7 cellular contexts compared by ENCODE assay signal in the genomic region with DNA sequence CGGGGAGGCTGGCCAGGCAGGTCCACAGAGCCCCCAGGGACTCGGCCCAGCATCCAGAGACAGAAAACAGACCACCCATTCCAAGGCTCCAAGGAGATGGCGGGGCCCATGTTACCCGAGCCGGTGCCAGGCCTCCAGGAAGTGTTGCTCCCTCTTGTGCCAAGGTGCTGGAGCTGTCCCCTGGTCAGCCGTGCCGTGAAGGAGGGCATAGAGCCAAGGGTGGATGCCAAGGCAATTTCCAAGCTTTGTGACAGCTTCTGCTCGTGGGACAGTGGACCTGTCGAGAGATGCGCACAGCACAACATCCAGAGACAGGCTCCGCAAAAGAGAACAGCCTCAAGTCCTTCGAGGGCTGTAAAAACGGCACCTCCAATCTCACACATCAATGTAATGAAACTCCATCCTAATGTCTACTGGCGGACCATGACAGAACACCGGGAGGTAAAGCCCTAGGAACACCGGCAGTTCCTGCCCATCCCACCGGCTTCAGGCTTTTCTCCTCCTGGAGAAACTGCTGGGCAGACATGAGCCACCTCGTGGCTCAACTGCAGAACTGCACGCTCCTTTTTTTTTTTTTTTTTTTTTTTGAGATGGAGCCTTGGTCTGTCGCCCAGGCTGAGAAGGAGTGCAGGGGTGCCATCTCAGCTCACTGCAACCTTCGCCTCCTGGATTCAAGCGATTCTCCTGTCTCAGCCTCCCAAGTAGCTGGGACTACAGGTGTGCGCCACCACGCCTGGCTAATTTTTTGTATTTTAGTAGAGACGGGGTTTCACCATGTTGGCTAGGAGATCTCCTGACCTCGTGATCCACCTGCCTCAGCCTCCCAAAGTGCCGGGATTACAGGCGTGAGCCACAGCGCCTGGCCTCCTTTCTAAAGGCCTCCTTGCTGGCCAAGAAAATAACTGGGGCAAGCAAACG. TPM values are rescaled to one million over a fixed set of nuclear protein-coding genes. Genes with fewer than 3 reads are reported as not detected.
A peak's percentile ranks its signal among the peaks of the same experiment; 100 is the strongest.
DNase-seq lines count a peak whose midpoint lies in the region; ATAC-seq and TF ChIP-seq lines count a peak whose summit lies in the region.

No MANE protein-coding gene starts in this region.

- H3K4me1 ChIP-seq in OCI-LY7 (ENCODE audit: insufficient read depth, low read length, poor library complexity, severe bottlenecking) (peaks cover 14% of the 10 kb centered on the region), transverse colon (no peaks in the 10 kb centered on the region)

- in situ Hi-C loops in transverse colon (cut with MboI; ENCODE audit: low pct_ligation_motif_present in 1 of 4, low pct_unique_long_range_greater_than_20kb in 1 of 4, low sequenced_read_pairs in 3 of 4): loop anchor here in 1 of 4 donors (10.0 kb wide), 1 partner anchor 61 kb away; no protein-coding TSS in a partner anchor

- CTCF ChIA-PET in OCI-LY7 (lab: Charles Lee; ENCODE audit: unreplicated experiment): no interaction called here

- no peaks in the 10 kb centered on the region for H3K9me3 Mint-ChIP-seq in HFFc6

- intact Hi-C loops in OCI-LY7 (cut with micrococcal nuclease; ENCODE audit: unreplicated experiment): no loop called here
- intact Hi-C loops in transverse colon (cut with DNase I; ENCODE audit: low total_unique reads): loop anchor here (10.0 kb wide), 1 partner anchor 61 kb away; no protein-coding TSS in a partner anchor

- no peak for TF ChIP-seq EP300 in transverse colon (IDR thresholded peaks at IDR 0.05; ENCODE audit: low read depth)

- no peak overlapping the region for H3K27ac ChIP-seq in OCI-LY7 (ENCODE audit: low read depth, low read length, poor library complexity, severe bottlenecking)
- H3K27ac ChIP-seq in transverse colon: no peak overlapping the region

- POLR2A ChIA-PET in OCI-LY7 (lab: Charles Lee): interaction anchor here (0.6 kb wide), 1 partner anchor 518 kb away, joined by 3 read pairs; no protein-coding TSS in a partner anchor

- no peaks in the 10 kb centered on the region for H3K27me3 Mint-ChIP-seq in HFFc6 (ENCODE audit: insufficient read depth)

- H3K27ac Mint-ChIP-seq in HFFc6: no peak overlapping the region

- no peaks in the 10 kb centered on the region for H3K4me1 Mint-ChIP-seq in HFFc6 (ENCODE audit: low read depth)

- no TSS peak for BruUV-seq in OCI-LY7 (replicated peaks; lab: Mats Ljungman, UMichigan)

- H4K20me1 ChIP-seq in OCI-LY7 (ENCODE audit: insufficient read depth, low read length): no peaks in the 10 kb centered on the region

- H3K9me2 ChIP-seq in OCI-LY7 (ENCODE audit: insufficient read depth, low read length): no peaks in the 10 kb centered on the region

- no peak overlapping the region for H2AFZ ChIP-seq in OCI-LY7 (ENCODE audit: low read length)

- no peaks in the 10 kb centered on the region for H3K79me2 ChIP-seq in OCI-LY7 (ENCODE audit: insufficient read depth, low read depth, low read length)

- WGBS in transverse colon (ENCODE audit: low coverage in 1 of 2), 2 donors: 21 to 53% methylated on average over 8 to 29 of the region's 30 CpGs

- ATAC-seq in GM19351 (IDR thresholded peaks at IDR 0.05; ENCODE audit: unreplicated experiment): no peak

- H3K4me3 ChIP-seq in OCI-LY7 (ENCODE audit: low read depth, low read length, poor library complexity, severe bottlenecking) (no peak overlapping the region), cardiac fibroblast (replicated peaks in 1 of 2; ENCODE audit: low read depth in 2 of 2, low read length in 2 of 2) (no peak overlapping the region), transverse colon (no peak overlapping the region)

- H3K4me2 ChIP-seq in OCI-LY7 (ENCODE audit: low read length): no peak overlapping the region

- H3K36me3 Mint-ChIP-seq in HFFc6 (ENCODE audit: low read depth): peaks cover 5% of the 10 kb centered on the region; the same call in 1 of the 2 replicates

- TF ChIP-seq CTCF in HFFc6 (IDR thresholded peaks at IDR 0.05): peak; percentile 91
- peak; percentile 77 for TF ChIP-seq CTCF in OCI-LY7 (conservative IDR thresholded peaks at IDR 0.05; ENCODE audit: low read length)
- TF ChIP-seq CTCF in cardiac fibroblast (IDR thresholded peaks at IDR 0.05; ENCODE audit: low read depth, low read length): peak; percentile 67
- peak; percentile 69 to 80 (median 77) for TF ChIP-seq CTCF in transverse colon (IDR thresholded peaks at IDR 0.05)

- H3K27me3 ChIP-seq in transverse colon: no peaks in the 10 kb centered on the region

- no peaks in the 10 kb centered on the region for H3K36me3 ChIP-seq in OCI-LY7 (ENCODE audit: insufficient read depth, low read length)
- no peaks in the 10 kb centered on the region for H3K36me3 ChIP-seq in transverse colon

- no peak overlapping the region for H3K4me3 Mint-ChIP-seq in HFFc6

- no peak for TF ChIP-seq POLR2A in transverse colon (IDR thresholded peaks at IDR 0.05)

- H3K9me3 ChIP-seq in OCI-LY7 (ENCODE audit: low read length): no peaks in the 10 kb centered on the region
- no peaks in the 10 kb centered on the region for H3K9me3 ChIP-seq in transverse colon

- peak; percentile 22 for DNase-seq in DMS53 treated with DMSO at 0.1 percent for 48 hours (lab: John Stamatoyannopoulos, UW; ENCODE audit: unreplicated experiment)
- peak; percentile 35 for DNase-seq in HFFc6
- DNase-seq in OCI-LY7 (ENCODE audit: low spot score): peak; percentile 53
- peak; percentile 70 to 74 for DNase-seq in cardiac fibroblast (ENCODE audit: low read depth in 2 of 2)
- DNase-seq in kidney tubule cell (ENCODE audit: low spot score): peak; percentile 67
- DNase-seq in transverse colon: no peak

RNA-seq across cellular contexts. Expression of gene AVP, which starts 30.9 kb away (rescaled TPM):
- total RNA-seq in HFFc6 (2021; fragmentation: NEBNext Ultra II Directional; extraction: Animal tissue kit (Norgen Biotek cat#: 25700)): not detected
- not detected in 2 replicates for total RNA-seq in OCI-LY7 (2014; rRNA removed; shearing (Covaris generic))
- not detected in 2 replicates for total RNA-seq in OCI-LY7 (2022)
- not detected for total RNA-seq in transverse colon

RNA-seq across cellular contexts. Expression of gene OXT, which starts 44.0 kb away (rescaled TPM):
- not detected for total RNA-seq in HFFc6 (2021; fragmentation: NEBNext Ultra II Directional; extraction: Animal tissue kit (Norgen Biotek cat#: 25700))
- total RNA-seq in OCI-LY7 (2014; rRNA removed; shearing (Covaris generic)): not detected in 2 replicates
- total RNA-seq in OCI-LY7 (2022) (not detected in 2 replicates), transverse colon (not detected)

RNA-seq across cellular contexts. Expression of gene FASTKD5, which starts 44.2 kb away (rescaled TPM):
- 10 to 100 TPM; 11.9 to 15.0 (median 13.8) TPM for total RNA-seq in HFFc6 (2021; fragmentation: NEBNext Ultra II Directional; extraction: Animal tissue kit (Norgen Biotek cat#: 25700))
- total RNA-seq in OCI-LY7 (2014; rRNA removed; shearing (Covaris generic)): 15.7 and 18.1 TPM in 2 replicates
- 15.7 and 15.8 TPM in 2 replicates for total RNA-seq in OCI-LY7 (2022)
- 10 to 100 TPM in 2 of 4 donors, 1 to 10 TPM in 2; 1.9 to 18.6 (median 9.8) TPM for total RNA-seq in transverse colon

RNA-seq across cellular contexts. Expression of gene UBOX5, which starts 44.2 kb away (rescaled TPM):
- total RNA-seq in HFFc6 (2021; fragmentation: NEBNext Ultra II Directional; extraction: Animal tissue kit (Norgen Biotek cat#: 25700)): 1 to 10 TPM; 5.0 to 6.1 (median 5.5) TPM
- total RNA-seq in OCI-LY7 (2014; rRNA removed; shearing (Covaris generic)): 3.2 and 4.1 TPM in 2 replicates
- 5.2 and 5.3 TPM in 2 replicates for total RNA-seq in OCI-LY7 (2022)
- 10 to 100 TPM in 2 of 4 donors, 1 to 10 TPM in 2; 5.7 to 17.9 (median 11.7) TPM for total RNA-seq in transverse colon

RNA-seq across cellular contexts. Expression of gene LZTS3, which starts 57.9 kb away (rescaled TPM):
- 1 to 10 TPM; 2.7 to 6.1 (median 3.0) TPM for total RNA-seq in HFFc6 (2021; fragmentation: NEBNext Ultra II Directional; extraction: Animal tissue kit (Norgen Biotek cat#: 25700))
- total RNA-seq in OCI-LY7 (2014; rRNA removed; shearing (Covaris generic)): 4.5 and 4.7 TPM in 2 replicates
- 4.2 and 5.0 TPM in 2 replicates for total RNA-seq in OCI-LY7 (2022)
- 10 to 100 TPM in 2 of 4 donors, 1 to 10 TPM in 2; 9.0 to 13.5 (median 9.7) TPM for total RNA-seq in transverse colon
